Comparison of ENCODE assay signal across 18 cellular contexts in genomic region chr6:167487706-167488664, GRCh38.
DNase-seq lines count a peak whose midpoint lies in the region; ATAC-seq, FAIRE-seq and TF ChIP-seq lines count a peak whose summit lies in the region.
"Had no signal": no experiment of that assay in that cellular context is flagged by ENCODE, and none has a peak within 500 bp of the region (broad histone marks: within the 10 kb centered on the region; RNA-seq: fewer than 3 reads in every experiment).

No MANE protein-coding gene starts in this region.

- H2BK15ac ChIP-seq in neuronal stem cell (ENCODE audit: low read length), result peak overlapping the region; percentile 1

- BruUV-seq in K562 (replicated peaks; lab: Mats Ljungman, UMichigan) (no TSS peak), PC-3 (replicated peaks; lab: Mats Ljungman, UMichigan) (no TSS peak)

- no peak overlapping the region for H2BK120ac ChIP-seq in neuronal stem cell (ENCODE audit: low read depth, low read length)

- H2BK12ac ChIP-seq in neuronal stem cell (ENCODE audit: low read length), result no peak overlapping the region

- no peak for TF ChIP-seq POLR2A in K562 (conservative IDR thresholded peaks at IDR 0.05)

- H3K4me3 ChIP-seq in K562 (no peak overlapping the region), neuronal stem cell (ENCODE audit: low read length in 2 of 2) (no peak overlapping the region), PC-3 (ENCODE audit: low read length) (no peak overlapping the region)
- H3K4me3 ChIP-seq: PC-9 had no signal

- in situ Hi-C loops in K562 (cut with MboI), result loop anchor here (10.0 kb wide), 1 partner anchor 407 kb away; no protein-coding TSS in a partner anchor

- H3K14ac ChIP-seq in neuronal stem cell (ENCODE audit: low read length), result no peak overlapping the region

- no peaks in the 10 kb centered on the region for H3F3A ChIP-seq in PC-3 (ENCODE audit: low read length, unreplicated experiment)

- H3K23ac ChIP-seq in neuronal stem cell (ENCODE audit: low read depth, low read length, poor library complexity), result no peak overlapping the region

- no peak overlapping the region for H4K91ac ChIP-seq in neuronal stem cell (ENCODE audit: low read depth, low read length, poor library complexity)

- no peaks in the 10 kb centered on the region for H3K9me2 ChIP-seq in PC-3 (replicated peaks; ENCODE audit: low read length)

- H3K36me3 ChIP-seq in K562 (ENCODE audit: control insufficient read depth, insufficient read depth, low read length) (no peaks in the 10 kb centered on the region), neuronal stem cell (replicated peaks in 1 of 2; ENCODE audit: control insufficient read depth in 2 of 2, insufficient read depth in 2 of 2, low read length in 2 of 2) (no peaks in the 10 kb centered on the region), PC-3 (ENCODE audit: low read depth, low read length) (no peaks in the 10 kb centered on the region)
- H3K36me3 ChIP-seq: BE2C had no signal

- no peak overlapping the region for H2AK5ac ChIP-seq in neuronal stem cell (ENCODE audit: low read depth, low read length)

- ATAC-seq in HG02798 (IDR thresholded peaks at IDR 0.05; ENCODE audit: poor library complexity, unreplicated experiment) (peak; percentile 53), K562 (no peak), PC-3 (no peak)

- TF ChIP-seq EP300 in K562 (IDR thresholded peaks at IDR 0.05; ENCODE audit: low read length), result no peak

- H3K4ac ChIP-seq in neuronal stem cell (ENCODE audit: low read length), result no peak overlapping the region

- H3K27ac ChIP-seq in K562 (ENCODE audit: extremely low read depth, low read depth, low read length) (no peak overlapping the region), neuronal stem cell (replicated peaks; ENCODE audit: low read length) (no peak overlapping the region), PC-3 (ENCODE audit: low read length) (no peak overlapping the region)
- H3K27ac ChIP-seq: PC-9 had no signal

- FAIRE-seq in K562 (lab: Jason Lieb, UNC), result no peak

- no peak overlapping the region for H2BK5ac ChIP-seq in neuronal stem cell (ENCODE audit: low read length)

- POLR2A ChIA-PET in GM10248 (lab: Yijun Ruan, JAX) (no interaction called here), K562 (lab: Yijun Ruan, JAX) (interaction anchor here (0.5 kb wide), 2 partner anchors 416 to 1337 kb away, joined by 3 to 4 read pairs; no protein-coding TSS in a partner anchor), PC-3 (lab: Charles Lee; ENCODE audit: unreplicated experiment) (no interaction called here)

- no peaks in the 10 kb centered on the region for H3K9me1 ChIP-seq in K562 (ENCODE audit: control insufficient read depth, insufficient read depth, low read length)

- no peaks in the 10 kb centered on the region for H3K79me1 ChIP-seq in neuronal stem cell (ENCODE audit: low read depth, low read length)

- peaks cover 39 to 64% of the 10 kb centered on the region in 2 experiments; a peak in 4 of 5 replicates for H3K27me3 ChIP-seq in K562 (ENCODE audit: control insufficient read depth in 2 of 2, insufficient read depth in 2 of 2, low read length in 2 of 2)
- H3K27me3 ChIP-seq in neuronal stem cell (ENCODE audit: control insufficient read depth in 3 of 3, insufficient read depth in 3 of 3, low read depth in 1 of 3, low read length in 3 of 3), result no peaks in the 10 kb centered on the region
- peaks cover 59% of the 10 kb centered on the region for H3K27me3 ChIP-seq in PC-3 (ENCODE audit: low read length)
- H3K27me3 ChIP-seq: BE2C had no signal

- H3K4me2 ChIP-seq in K562 (ENCODE audit: insufficient read depth, low read length), result no peak overlapping the region
- H3K4me2 ChIP-seq in neuronal stem cell (ENCODE audit: insufficient read depth, low read length, poor library complexity, severe bottlenecking), result no peak overlapping the region
- no peak overlapping the region for H3K4me2 ChIP-seq in PC-3 (ENCODE audit: low read length)
- H3K4me2 ChIP-seq: PC-9 had no signal

- WGBS in K562 (ENCODE audit: insufficient coverage, low coverage, missing lambda C conversion rate), result under 1% methylated on average over 19 of the region's 19 CpGs
- no CpG with 5 or more reads among the region's 19 CpGs for WGBS in neuronal stem cell (ENCODE audit: extremely low coverage in 2 of 2, insufficient read length in 2 of 2, insufficient replicate concordance in 1 of 2), 2 donors

- no peak for TF ChIP-seq CTCF in GM10248 (IDR thresholded peaks at IDR 0.05; ENCODE audit: control extremely low read depth, extremely low read depth, low read depth, missing control alignments)
- no peak for TF ChIP-seq CTCF in K562 (IDR thresholded peaks at IDR 0.05 in 2 of 3, conservative IDR thresholded peaks at IDR 0.05 in 1 of 3; ENCODE audit: insufficient read depth in 2 of 3, low read depth in 1 of 3, low read length in 3 of 3)
- TF ChIP-seq CTCF in PC-3 (conservative IDR thresholded peaks at IDR 0.05; ENCODE audit: low read depth, low read length), result no peak

- no peak for TF ChIP-seq RAD21 in K562 (CRISPR knock-in tag; conservative IDR thresholded peaks at IDR 0.05 in 1 of 2, IDR thresholded peaks at IDR 0.05 in 1 of 2)

- H2AFZ ChIP-seq in K562 (ENCODE audit: low read depth, low read length) (no peak overlapping the region), neuronal stem cell (ENCODE audit: low read length) (no peak overlapping the region), PC-3 (ENCODE audit: low read length) (no peak overlapping the region)
- H2AFZ ChIP-seq: PC-9 had no signal

- CTCF ChIA-PET in GM10248 (lab: Yijun Ruan, JAX), result no interaction called here
- CTCF ChIA-PET in K562 (lab: Yijun Ruan, JAX; ENCODE audit: low intra/inter-chr PET ratio), result no interaction called here
- CTCF ChIA-PET in PC-3 (lab: Charles Lee), result no interaction called here

- H3K9me3 ChIP-seq in K562 (replicated peaks; ENCODE audit: control insufficient read depth, insufficient read depth, low read depth, low read length) (no peaks in the 10 kb centered on the region), neuronal stem cell (replicated peaks in 1 of 2; ENCODE audit: control insufficient read depth in 2 of 2, insufficient read depth in 1 of 2, low read depth in 1 of 2, low read length in 2 of 2) (peaks cover 0 to 2% of the 10 kb centered on the region in 2 donors), PC-3 (ENCODE audit: low read length) (no peaks in the 10 kb centered on the region)
- H3K9me3 ChIP-seq: BE2C had no signal

- peak; percentile 28 for DNase-seq in GM10248 (ENCODE audit: extremely low spot score)
- no peak for DNase-seq in K562 (ENCODE audit: extremely low read depth in 1 of 4, low spot score in 3 of 4)
- DNase-seq in neuronal stem cell (ENCODE audit: low spot score), result no peak
- no peak for DNase-seq in NCI-H226
- DNase-seq in NCI-H1105 (lab: John Stamatoyannopoulos, UW), result no peak
- DNase-seq in PC-3, result no peak
- no peak for DNase-seq in activated CD4-positive, alpha-beta T cell treated with anti-CD3 and anti-CD28 coated beads, Interleukin-2, amount 50 U/mL, for 4 hours
- DNase-seq: ACHN; BE2C; CD8-positive, alpha-beta memory T cell; GF-D8; Karpas-422; NCI-H146; NCI-H2081 treated with DMSO at 0.1 percent for 48 hours; NCI-H69; NK-92 treated with Interleukin-12 subunit alpha and Interleukin-12 subunit beta, amount 100 ng/mL, for 24 hours; PC-9 had no signal

- H3K9ac ChIP-seq in K562 (ENCODE audit: insufficient read depth in 1 of 2, low read depth in 2 of 2, low read length in 2 of 2), result no peak overlapping the region
- H3K9ac ChIP-seq in neuronal stem cell (ENCODE audit: low read depth, low read length, poor library complexity), result no peak overlapping the region
- H3K9ac ChIP-seq in PC-3 (ENCODE audit: low read length), result no peak overlapping the region

- peak overlapping the region; percentile 56 for H3K18ac ChIP-seq in neuronal stem cell (ENCODE audit: low read length)

- H3K4me1 ChIP-seq in K562 (replicated peaks in 1 of 2; ENCODE audit: control insufficient read depth in 2 of 2, insufficient read depth in 2 of 2, low read length in 2 of 2) (no peaks in the 10 kb centered on the region; a peak in 1 of 5 replicates), neuronal stem cell (ENCODE audit: control insufficient read depth in 2 of 2, insufficient read depth in 1 of 2, low read depth in 1 of 2, low read length in 2 of 2) (peaks cover 0 to 6% of the 10 kb centered on the region in 2 donors), PC-3 (ENCODE audit: insufficient read depth, low read length) (no peaks in the 10 kb centered on the region)
- H3K4me1 ChIP-seq: BE2C had no signal

- H3K79me2 ChIP-seq in K562 (ENCODE audit: control insufficient read depth, insufficient read depth, low read length) (no peaks in the 10 kb centered on the region), PC-3 (ENCODE audit: low read length) (no peaks in the 10 kb centered on the region)

- H4K8ac ChIP-seq in neuronal stem cell (ENCODE audit: low read depth, low read length), result no peak overlapping the region

- intact Hi-C loops in K562 (cut with micrococcal nuclease), result no loop called here
- intact Hi-C loops in PC-3 (cut with micrococcal nuclease), result no loop called here

- H4K20me1 ChIP-seq in K562 (replicated peaks; ENCODE audit: control insufficient read depth, insufficient read depth, low read length) (0 out of 2 replicates have a peak, but pooled peaks cover 2% of the 10 kb centered on the region), PC-3 (ENCODE audit: low read length) (no peaks in the 10 kb centered on the region)

TF ChIP-seq in K562, 482 proteins besides CTCF, POLR2A, EP300 and RAD21 (continues in another document):
- TF ChIP-seq PRDM10 (IDR thresholded peaks at IDR 0.05; ENCODE audit: partially characterized antibody), result no peak
